ENCODE assay signal across 26 cellular contexts in genomic region chr22:50516891-50517290, GRCh38. TPM values are rescaled to one million over a fixed set of nuclear protein-coding genes. Genes with fewer than 3 reads are reported as not detected.
"Had no signal": no experiment of that assay in that cellular context is flagged by ENCODE, and none has a peak within 500 bp of the region (broad histone marks: within the 10 kb centered on the region; RNA-seq: fewer than 3 reads in every experiment).

No MANE protein-coding gene starts in this region.

- H3K27ac ChIP-seq: colonic mucosa, heart left ventricle, psoas muscle, spleen, testis, tibial nerve had no signal

- ATAC-seq: naive thymus-derived CD4-positive, alpha-beta T cell; psoas muscle; sciatic nerve; stimulated activated naive B cell treated with anti-CD40 and anti-IgM and Interleukin-4, amounts not matched to agents 10 μg/mL and 1 μg/mL and 100 μg/mL, for 72 hours; stimulated activated naive CD8-positive, alpha-beta T cell treated with anti-CD3 and anti-CD28 coated beads, Interleukin-15, amount 100 ng/mL, for 72 hours had no signal

- H3K9me3 ChIP-seq: colonic mucosa, heart left ventricle, psoas muscle, spleen, testis, tibial nerve had no signal

- FAIRE-seq: islet of Langerhans had no signal

- DNase-seq: colonic mucosa; dermis blood vessel endothelial cell; erythroblast; foreskin melanocyte; hippocampal formation; kidney glomerular epithelial cell; mammary epithelial cell; naive thymus-derived CD4-positive, alpha-beta T cell; nephron progenitor cell; psoas muscle; retina; spleen; stimulated activated CD4-positive, alpha-beta T cell treated with anti-CD3 and anti-CD28 coated beads, Interleukin-15, amount 100 ng/mL, for 24 hours; stimulated activated CD4-positive, alpha-beta T cell treated with anti-CD3 and anti-CD28 coated beads, Interleukin-1b, Interleukin-23, amount 100 ng/mL, for 48 hours; stimulated activated CD4-positive, alpha-beta T cell treated with anti-CD3 and anti-CD28 coated beads, Interleukin-4, amount 100 ng/mL, for 4 hours; stimulated activated naive B cell treated with anti-CD40 and anti-IgM and Interleukin-4, amounts not matched to agents 10 μg/mL and 1 μg/mL and 100 μg/mL, for 72 hours; stimulated activated naive CD8-positive, alpha-beta T cell treated with anti-CD3 and anti-CD28 coated beads, Interleukin-15, amount 100 ng/mL, for 72 hours; testis had no signal

- H3K4me1 ChIP-seq: colonic mucosa, heart left ventricle, psoas muscle, testis, tibial nerve had no signal

- H3K4me3 ChIP-seq: colonic mucosa, heart left ventricle, psoas muscle, spleen, testis, tibial nerve had no signal

- H3K27me3 ChIP-seq: colonic mucosa, heart left ventricle, spleen, testis, tibial nerve had no signal

RNA-seq across cellular contexts. Expression of gene SCO2, which starts 8.5 kb away (rescaled TPM):
- total RNA-seq: ureter had no signal

RNA-seq across cellular contexts. Expression of gene KLHDC7B, which starts 28.8 kb away (rescaled TPM):
- total RNA-seq: dermis blood vessel endothelial cell, glomerular endothelial cell, skeletal muscle tissue, subcutaneous adipose tissue had no signal
